Comparison of ENCODE assay signal across 8 cellular contexts in the genomic region with DNA sequence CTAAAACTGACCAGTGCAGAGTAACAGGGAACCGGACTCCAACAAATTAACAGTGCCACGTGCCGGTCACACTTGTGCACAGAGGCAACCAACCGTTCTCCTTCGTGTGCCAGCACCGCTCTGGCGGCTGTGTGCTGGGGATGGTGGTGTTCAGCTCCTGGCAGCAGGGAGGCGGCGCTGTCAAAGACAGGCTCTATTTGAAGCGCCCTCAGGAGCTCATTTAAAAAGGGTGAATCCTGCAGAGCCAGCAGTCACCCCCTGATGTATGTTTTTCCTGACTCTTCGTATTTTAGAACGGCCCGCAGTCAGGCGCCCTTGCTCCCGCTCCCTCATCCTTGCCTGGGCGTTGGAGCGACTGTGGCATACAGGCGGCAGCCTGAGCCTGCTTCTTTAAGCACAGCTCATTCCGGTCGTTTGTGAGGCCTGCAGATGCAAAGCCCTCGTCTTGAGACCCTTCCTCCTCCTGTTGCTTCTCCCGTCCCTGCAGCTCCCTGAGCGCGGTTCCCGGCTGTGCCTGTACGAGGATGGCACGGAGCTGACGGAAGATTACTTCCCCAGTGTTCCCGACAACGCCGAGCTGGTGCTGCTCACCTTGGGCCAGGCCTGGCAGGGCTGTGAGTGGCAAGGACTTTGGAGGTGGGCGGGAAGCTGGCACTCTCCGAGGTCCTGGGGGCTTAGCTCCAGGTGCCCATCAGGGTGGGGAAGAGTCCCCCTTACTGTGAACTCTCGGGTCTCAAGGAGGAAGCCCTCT. TPM values are rescaled to one million over a fixed set of nuclear protein-coding genes. Genes with fewer than 3 reads are reported as not detected.
A peak's percentile ranks its signal among the peaks of the same experiment; 100 is the strongest.
DNase-seq lines count a peak whose midpoint lies in the region; ATAC-seq, FAIRE-seq and TF ChIP-seq lines count a peak whose summit lies in the region.

No MANE protein-coding gene starts in this region.

- no peak overlapping the region for H2AFZ ChIP-seq in H1 (ENCODE audit: low read length)

- DNase-seq in ACHN, result peak; percentile 8
- no peak for DNase-seq in GM06990 (ENCODE audit: extremely low read depth, insufficient read length)
- no peak for DNase-seq in SK-N-MC (ENCODE audit: low read depth, low spot score)
- peak in 1 of 2 experiments; percentile 50 for DNase-seq in H1 (ENCODE audit: low read depth in 1 of 2, low spot score in 2 of 2)
- no peak for DNase-seq in GM19239 (ENCODE audit: insufficient read length, low spot score)

- H3K4ac ChIP-seq in H1 (replicated peaks; ENCODE audit: insufficient read length, low read depth, low read length), result no peak overlapping the region

- H3K27ac ChIP-seq in SK-N-MC (no peak overlapping the region), H1 (ENCODE audit: low read depth, low read length) (no peak overlapping the region), muscle layer of duodenum (ENCODE audit: low read length) (no peak overlapping the region)

- H3K14ac ChIP-seq in H1 (ENCODE audit: insufficient read length), result no peak overlapping the region

- no peak overlapping the region for H2AK5ac ChIP-seq in H1 (ENCODE audit: low read depth, low read length)

- no peak overlapping the region for H2BK5ac ChIP-seq in H1 (ENCODE audit: low read depth, low read length)

- no peak overlapping the region for H3K56ac ChIP-seq in H1 (replicated peaks; ENCODE audit: insufficient read length, low read depth, low read length)

- H3K36me3 ChIP-seq in GM06990 (ENCODE audit: control insufficient read depth, insufficient read depth, low read length) (peaks cover 3% of the 10 kb centered on the region; the same call in 1 of the 2 replicates), SK-N-MC (ENCODE audit: insufficient read depth, low read length) (no peaks in the 10 kb centered on the region), H1 (ENCODE audit: control insufficient read depth in 2 of 4, insufficient read depth in 4 of 4, low read length in 3 of 4) (no peaks in the 10 kb centered on the region), muscle layer of duodenum (ENCODE audit: control insufficient read depth in 1 of 2, insufficient read depth in 2 of 2, low read length in 2 of 2) (peaks cover 4 to 8% of the 10 kb centered on the region in 2 donors)

- H4K91ac ChIP-seq in H1 (replicated peaks; ENCODE audit: insufficient read length, low read length), result no peak overlapping the region

- H3K4me1 ChIP-seq in H1 (replicated peaks in 1 of 4; ENCODE audit: control insufficient read depth in 3 of 4, insufficient read depth in 4 of 4, low read length in 3 of 4), result peaks cover 0 to 14% (median 8%) of the 10 kb centered on the region in 4 experiments; a peak in 5 of 7 replicates
- H3K4me1 ChIP-seq in muscle layer of duodenum (ENCODE audit: control insufficient read depth in 1 of 2, insufficient read depth in 2 of 2, low read length in 2 of 2), result peaks cover 8 to 24% of the 10 kb centered on the region in 2 donors

- ATAC-seq in GM19324 (IDR thresholded peaks at IDR 0.05; ENCODE audit: low FRiP score, unreplicated experiment), result no peak
- no peak for ATAC-seq in GM19455 (IDR thresholded peaks at IDR 0.05; ENCODE audit: unreplicated experiment)

- in situ Hi-C loops in ACHN (cut with HindIII; ENCODE audit: low pct_ligation_motif_present, low pct_unique_long_range_greater_than_20kb, low sequenced_read_pairs), result no loop called here

- no peak overlapping the region; the same call in 1 of the 2 replicates for H4K8ac ChIP-seq in H1 (ENCODE audit: extremely low read depth, insufficient read depth, low read length)

- no peak overlapping the region for H3K23ac ChIP-seq in H1 (ENCODE audit: insufficient read length)

- H2BK15ac ChIP-seq in H1 (ENCODE audit: low read length), result no peak overlapping the region

- no peak for TF ChIP-seq EP300 in H1 (IDR thresholded peaks at IDR 0.05; ENCODE audit: borderline replicate concordance in 1 of 2, low read depth in 2 of 2, low read length in 2 of 2)

- peak overlapping the region; percentile 31 to 79 for H3K4me2 ChIP-seq in H1 (ENCODE audit: insufficient read depth in 1 of 2, low read depth in 2 of 2, low read length in 2 of 2)

- no peak overlapping the region for H2BK20ac ChIP-seq in H1 (ENCODE audit: low read length)

- peaks cover 6% of the 10 kb centered on the region; the same call in 1 of the 2 replicates for H3K79me1 ChIP-seq in H1 (ENCODE audit: low read depth, low read length)

- peaks cover 9% of the 10 kb centered on the region; the same call in 1 of the 2 replicates for H3K23me2 ChIP-seq in H1 (ENCODE audit: low read depth, low read length)

- peaks cover 0 to 16% of the 10 kb centered on the region in 2 experiments; a peak in 2 of 4 replicates for H3K79me2 ChIP-seq in H1 (ENCODE audit: control insufficient read depth in 1 of 2, insufficient read depth in 2 of 2, low read length in 2 of 2)

- H3K9me3 ChIP-seq in SK-N-MC (ENCODE audit: low read depth, low read length), result no peaks in the 10 kb centered on the region
- H3K9me3 ChIP-seq in H1 (ENCODE audit: insufficient read depth in 2 of 2, low read depth in 1 of 2, low read length in 1 of 2), result no peaks in the 10 kb centered on the region
- no peaks in the 10 kb centered on the region for H3K9me3 ChIP-seq in muscle layer of duodenum (ENCODE audit: control insufficient read depth in 1 of 2, low read length in 2 of 2)

- FAIRE-seq in H1 (lab: Jason Lieb, UNC) (no peak), GM19239 (lab: Jason Lieb, UNC) (no peak)

- no peaks in the 10 kb centered on the region for H3K27me3 ChIP-seq in GM06990 (replicated peaks; ENCODE audit: control insufficient read depth, insufficient read depth, low read length)
- peaks cover 0 to 3% (median 0%) of the 10 kb centered on the region in 4 experiments; a peak in 2 of 7 replicates for H3K27me3 ChIP-seq in H1 (replicated peaks in 1 of 4; ENCODE audit: control insufficient read depth in 3 of 4, extremely low read depth in 1 of 4, insufficient read depth in 3 of 4, low read length in 3 of 4)
- no peaks in the 10 kb centered on the region for H3K27me3 ChIP-seq in muscle layer of duodenum (ENCODE audit: low read depth, low read length)

- 71% methylated on average over 33 of the region's 34 CpGs; no CpG with 5 or more reads in 1 of the 2 experiments for WGBS in H1 (ENCODE audit: extremely low coverage in 1 of 2, insufficient coverage in 1 of 2, insufficient read length in 1 of 2, insufficient replicate concordance in 2 of 2, low coverage in 1 of 2, low lambda C conversion rate in 2 of 2, missing lambda C conversion rate in 1 of 2), 2 experiments

- H3K18ac ChIP-seq in H1 (ENCODE audit: extremely low read depth, low read length), result no peak overlapping the region

- TF ChIP-seq CTCF in GM06990 (IDR thresholded peaks at IDR 0.05; ENCODE audit: insufficient read depth, low read length, poor library complexity, severe bottlenecking) (no peak), H1 (IDR thresholded peaks at IDR 0.05; ENCODE audit: control extremely low read depth in 1 of 3, insufficient read depth in 1 of 3, low read depth in 1 of 3, low read length in 3 of 3) (no peak)

- peak in 1 of 2 experiments; percentile 20; a peak in 2 of 4 replicates for TF ChIP-seq RAD21 in H1 (IDR thresholded peaks at IDR 0.05 in 1 of 2, conservative IDR thresholded peaks at IDR 0.05 in 1 of 2; ENCODE audit: low read depth in 2 of 2, low read length in 2 of 2)

- no peak overlapping the region for H4K5ac ChIP-seq in H1 (ENCODE audit: insufficient read length, low read depth, low read length)

- peaks cover 2% of the 10 kb centered on the region in 2 experiments for H4K20me1 ChIP-seq in H1 (replicated peaks in 1 of 2; ENCODE audit: control insufficient read depth in 1 of 2, insufficient read depth in 2 of 2, low read length in 2 of 2)

- no peak overlapping the region for H2BK120ac ChIP-seq in H1 (replicated peaks; ENCODE audit: low read depth, low read length)

- CTCF ChIA-PET in H1 (lab: Charles Lee; ENCODE audit: partially characterized antibody), result interaction anchor here (0.8 to 2.1 kb wide), 15 partner anchors 9 to 104 kb away, joined by 3 to 9 read pairs (median 3); no protein-coding TSS in a partner anchor

- POLR2A ChIA-PET in H1 (lab: Charles Lee; ENCODE audit: partially characterized antibody), result interaction anchor here (0.6 to 2.4 kb wide), 5 partner anchors 17 to 76 kb away, joined by 3 to 16 read pairs (median 4); partner anchors contain the start of gene C1orf174

- H3K9ac ChIP-seq in SK-N-MC (ENCODE audit: insufficient read length) (no peak overlapping the region), H1 (replicated peaks in 1 of 4; ENCODE audit: extremely low read depth in 1 of 4, low read depth in 3 of 4, low read length in 3 of 4) (no peak overlapping the region)

- no peak overlapping the region for H2BK12ac ChIP-seq in H1 (ENCODE audit: low read depth, low read length)

- peak overlapping the region; percentile 88 for H3K4me3 ChIP-seq in GM06990 (replicated peaks; ENCODE audit: low read depth, low read length)
- H3K4me3 ChIP-seq in SK-N-MC, result peak overlapping the region; percentile 99
- H3K4me3 ChIP-seq in H1 (ENCODE audit: extremely low read depth in 1 of 4, insufficient read depth in 2 of 4, low read depth in 3 of 4, low read length in 4 of 4), result peak overlapping the region in 2 of 4 experiments; percentile 63 to 83; a peak in 4 of 8 replicates
- peak overlapping the region; percentile 89 to 94 for H3K4me3 ChIP-seq in muscle layer of duodenum (ENCODE audit: low read depth in 1 of 2, low read length in 2 of 2)

- TF ChIP-seq POLR2A in H1 (IDR thresholded peaks at IDR 0.05; ENCODE audit: control extremely low read depth in 1 of 2, low read depth in 2 of 2, low read length in 2 of 2), result no peak

RNA-seq across cellular contexts. Expression of gene DFFB, which starts 1.1 kb away (rescaled TPM):
- total RNA-seq in H1 (2021; fragmentation: NEBNext Ultra II Directional; extraction: Animal tissue kit (Norgen Biotek cat#: 25700)), result 9.2 and 11.9 TPM in 2 replicates
- polyA plus RNA-seq in H1 (2011; rRNA removed), result 6.5 and 8.6 TPM in 2 replicates
- polyA plus RNA-seq in H1 (2011; cell fraction: cytosol; rRNA removed), result 9.6 TPM
- polyA plus RNA-seq in H1 (2011; cell fraction: nucleus; rRNA removed), result 10.0 TPM
- 6.5 to 7.8 TPM (median 6.9 TPM) in 4 replicates for polyA plus RNA-seq in H1 (2012, experiment 1 of 2)
- 6.0 TPM for polyA plus RNA-seq in H1 (2012, experiment 2 of 2)
- polyA plus RNA-seq in H1 (2013, experiment 1 of 2), result 8.7 TPM
- 9.0 TPM for polyA plus RNA-seq in H1 (2013, experiment 2 of 2)
- 3.8 and 4.8 TPM in 2 replicates for polyA minus RNA-seq in H1 (2011; rRNA and poly(A)+ RNA removed)
- 4.9 TPM for polyA minus RNA-seq in H1 (2011; cell fraction: cytosol; rRNA and poly(A)+ RNA removed)
- polyA minus RNA-seq in H1 (2011; cell fraction: nucleus; rRNA and poly(A)+ RNA removed), result 2.1 TPM

RNA-seq across cellular contexts. Expression of gene CEP104, which starts 1.4 kb away (rescaled TPM):
- total RNA-seq in H1 (2021; fragmentation: NEBNext Ultra II Directional; extraction: Animal tissue kit (Norgen Biotek cat#: 25700)), result 38.0 and 43.9 TPM in 2 replicates
- polyA plus RNA-seq in H1 (2011; rRNA removed), result 8.0 and 15.5 TPM in 2 replicates
- 10.7 TPM for polyA plus RNA-seq in H1 (2011; cell fraction: cytosol; rRNA removed)
- 28.7 TPM for polyA plus RNA-seq in H1 (2011; cell fraction: nucleus; rRNA removed)
- polyA plus RNA-seq in H1 (2012, experiment 1 of 2), result 15.8 to 22.7 TPM (median 18.7 TPM) in 4 replicates
- 5.6 TPM for polyA plus RNA-seq in H1 (2012, experiment 2 of 2)
- polyA plus RNA-seq in H1 (2013, experiment 1 of 2), result 11.7 TPM
- polyA plus RNA-seq in H1 (2013, experiment 2 of 2), result 10.7 TPM
- 26.5 and 34.4 TPM in 2 replicates for polyA minus RNA-seq in H1 (2011; rRNA and poly(A)+ RNA removed)
- 18.4 TPM for polyA minus RNA-seq in H1 (2011; cell fraction: cytosol; rRNA and poly(A)+ RNA removed)
- polyA minus RNA-seq in H1 (2011; cell fraction: nucleus; rRNA and poly(A)+ RNA removed), result 11.7 TPM

RNA-seq across cellular contexts. Expression of gene C1orf174, which starts 41.7 kb away (rescaled TPM):
- 28.4 and 28.5 TPM in 2 replicates for total RNA-seq in H1 (2021; fragmentation: NEBNext Ultra II Directional; extraction: Animal tissue kit (Norgen Biotek cat#: 25700))
- 31.1 and 32.4 TPM in 2 replicates for polyA plus RNA-seq in H1 (2011; rRNA removed)
- 35.9 TPM for polyA plus RNA-seq in H1 (2011; cell fraction: cytosol; rRNA removed)
- polyA plus RNA-seq in H1 (2011; cell fraction: nucleus; rRNA removed), result 31.2 TPM
- polyA plus RNA-seq in H1 (2012, experiment 1 of 2), result 25.9 to 34.1 TPM (median 27.7 TPM) in 4 replicates
- 7.2 TPM for polyA plus RNA-seq in H1 (2012, experiment 2 of 2)
- polyA plus RNA-seq in H1 (2013, experiment 1 of 2), result 21.3 TPM
- polyA plus RNA-seq in H1 (2013, experiment 2 of 2), result 22.1 TPM
- polyA minus RNA-seq in H1 (2011; rRNA and poly(A)+ RNA removed), result 21.0 and 24.5 TPM in 2 replicates
- 16.9 TPM for polyA minus RNA-seq in H1 (2011; cell fraction: cytosol; rRNA and poly(A)+ RNA removed)
- 11.5 TPM for polyA minus RNA-seq in H1 (2011; cell fraction: nucleus; rRNA and poly(A)+ RNA removed)
